ENCODE assay signal across 8 cellular contexts in genomic region chr3:49553690-49554634, GRCh38. TPM values are rescaled to one million over a fixed set of nuclear protein-coding genes. Genes with fewer than 3 reads are reported as not detected.
DNase-seq lines count a peak whose midpoint lies in the region; ATAC-seq and TF ChIP-seq lines count a peak whose summit lies in the region.

A gene with protein sequence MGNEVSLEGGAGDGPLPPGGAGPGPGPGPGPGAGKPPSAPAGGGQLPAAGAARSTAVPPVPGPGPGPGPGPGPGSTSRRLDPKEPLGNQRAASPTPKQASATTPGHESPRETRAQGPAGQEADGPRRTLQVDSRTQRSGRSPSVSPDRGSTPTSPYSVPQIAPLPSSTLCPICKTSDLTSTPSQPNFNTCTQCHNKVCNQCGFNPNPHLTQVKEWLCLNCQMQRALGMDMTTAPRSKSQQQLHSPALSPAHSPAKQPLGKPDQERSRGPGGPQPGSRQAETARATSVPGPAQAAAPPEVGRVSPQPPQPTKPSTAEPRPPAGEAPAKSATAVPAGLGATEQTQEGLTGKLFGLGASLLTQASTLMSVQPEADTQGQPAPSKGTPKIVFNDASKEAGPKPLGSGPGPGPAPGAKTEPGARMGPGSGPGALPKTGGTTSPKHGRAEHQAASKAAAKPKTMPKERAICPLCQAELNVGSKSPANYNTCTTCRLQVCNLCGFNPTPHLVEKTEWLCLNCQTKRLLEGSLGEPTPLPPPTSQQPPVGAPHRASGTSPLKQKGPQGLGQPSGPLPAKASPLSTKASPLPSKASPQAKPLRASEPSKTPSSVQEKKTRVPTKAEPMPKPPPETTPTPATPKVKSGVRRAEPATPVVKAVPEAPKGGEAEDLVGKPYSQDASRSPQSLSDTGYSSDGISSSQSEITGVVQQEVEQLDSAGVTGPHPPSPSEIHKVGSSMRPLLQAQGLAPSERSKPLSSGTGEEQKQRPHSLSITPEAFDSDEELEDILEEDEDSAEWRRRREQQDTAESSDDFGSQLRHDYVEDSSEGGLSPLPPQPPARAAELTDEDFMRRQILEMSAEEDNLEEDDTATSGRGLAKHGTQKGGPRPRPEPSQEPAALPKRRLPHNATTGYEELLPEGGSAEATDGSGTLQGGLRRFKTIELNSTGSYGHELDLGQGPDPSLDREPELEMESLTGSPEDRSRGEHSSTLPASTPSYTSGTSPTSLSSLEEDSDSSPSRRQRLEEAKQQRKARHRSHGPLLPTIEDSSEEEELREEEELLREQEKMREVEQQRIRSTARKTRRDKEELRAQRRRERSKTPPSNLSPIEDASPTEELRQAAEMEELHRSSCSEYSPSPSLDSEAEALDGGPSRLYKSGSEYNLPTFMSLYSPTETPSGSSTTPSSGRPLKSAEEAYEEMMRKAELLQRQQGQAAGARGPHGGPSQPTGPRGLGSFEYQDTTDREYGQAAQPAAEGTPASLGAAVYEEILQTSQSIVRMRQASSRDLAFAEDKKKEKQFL (N-terminal part only) (plus strand): TSS chr3:49554477. CDS start chr3:49554603, 126 bp downstream.

- TF ChIP-seq EP300 in neural cell (conservative IDR thresholded peaks at IDR 0.05; ENCODE audit: poor library complexity, severe bottlenecking), result peak; percentile 49

- peak; percentile 93 for ATAC-seq in stimulated activated naive CD8-positive, alpha-beta T cell treated with anti-CD3 and anti-CD28 coated beads, Interleukin-15, amount 100 ng/mL, for 72 hours

- H3K27me3 ChIP-seq in DOHH2 (ENCODE audit: control insufficient read depth, low read length) (peaks cover 34% of the 10 kb centered on the region), Loucy (ENCODE audit: insufficient read depth, low read length, poor library complexity, severe bottlenecking) (no peaks in the 10 kb centered on the region), neural cell (ENCODE audit: insufficient read depth, low read depth, low read length) (no peaks in the 10 kb centered on the region)

- H3K27me3 Mint-ChIP-seq in stimulated activated naive CD8-positive, alpha-beta T cell treated with anti-CD3 and anti-CD28 coated beads, Interleukin-15, amount 100 ng/mL, for 72 hours, result peaks cover 39% of the 10 kb centered on the region

- TF ChIP-seq RAD21 in neural cell (conservative IDR thresholded peaks at IDR 0.05), result peak; percentile 40

- H3K9me3 Mint-ChIP-seq in stimulated activated naive CD8-positive, alpha-beta T cell treated with anti-CD3 and anti-CD28 coated beads, Interleukin-15, amount 100 ng/mL, for 72 hours, result no peaks in the 10 kb centered on the region

- 0 out of 2 replicates have a peak, but pooled peaks cover 5% of the 10 kb centered on the region for H3F3A ChIP-seq in DOHH2 (ENCODE audit: control insufficient read depth, insufficient read depth)
- H3F3A ChIP-seq in Loucy (ENCODE audit: low read depth), result no peaks in the 10 kb centered on the region
- H3F3A ChIP-seq in neural cell (ENCODE audit: insufficient read depth, low read length, poor library complexity, severe bottlenecking), result no peaks in the 10 kb centered on the region

- H3K79me2 ChIP-seq in DOHH2 (ENCODE audit: control insufficient read depth, low read length) (no peaks in the 10 kb centered on the region), Loucy (ENCODE audit: insufficient read depth, low read length) (no peaks in the 10 kb centered on the region), neural cell (replicated peaks; ENCODE audit: insufficient read depth, low read length) (peaks cover 38% of the 10 kb centered on the region)

- no peaks in the 10 kb centered on the region for H4K20me1 ChIP-seq in DOHH2 (ENCODE audit: control insufficient read depth, insufficient read depth, low read depth, low read length)
- H4K20me1 ChIP-seq in Loucy (ENCODE audit: insufficient read depth, low read length, poor library complexity, severe bottlenecking), result no peaks in the 10 kb centered on the region
- no peaks in the 10 kb centered on the region for H4K20me1 ChIP-seq in neural cell (ENCODE audit: insufficient read depth)

- no peaks in the 10 kb centered on the region for H3K9me3 ChIP-seq in DOHH2 (ENCODE audit: control insufficient read depth, insufficient read depth, low read length)
- no peaks in the 10 kb centered on the region for H3K9me3 ChIP-seq in Loucy (ENCODE audit: insufficient read depth, low read depth, low read length)
- no peaks in the 10 kb centered on the region for H3K9me3 ChIP-seq in neural cell (ENCODE audit: low read length)

- no peaks in the 10 kb centered on the region for H3K36me3 ChIP-seq in DOHH2 (ENCODE audit: control insufficient read depth, low read length)
- no peaks in the 10 kb centered on the region for H3K36me3 ChIP-seq in Loucy (ENCODE audit: insufficient read depth, low read length)
- H3K36me3 ChIP-seq in neural cell (ENCODE audit: insufficient read depth, low read length), result no peaks in the 10 kb centered on the region

- H3K4me3 Mint-ChIP-seq in stimulated activated naive CD8-positive, alpha-beta T cell treated with anti-CD3 and anti-CD28 coated beads, Interleukin-15, amount 100 ng/mL, for 72 hours, result peak within 1 kb of the TSS; percentile 92

- H3K4me3 ChIP-seq in DOHH2 (ENCODE audit: low read length) (peak within 1 kb of the TSS; percentile 79), Loucy (ENCODE audit: low read length, poor library complexity, severe bottlenecking) (peak within 1 kb of the TSS; percentile 94), fibroblast of villous mesenchyme (ENCODE audit: low read depth, low read length) (peak within 1 kb of the TSS; percentile 79), neural cell (ENCODE audit: low read length) (peak within 1 kb of the TSS; percentile 99)

- TF ChIP-seq POLR2A in Raji (IDR thresholded peaks at IDR 0.05; ENCODE audit: insufficient read depth, low read depth, low read length), result peak; percentile 70

- peak within 1 kb of the TSS; percentile 13 to 88 for H3K27ac Mint-ChIP-seq in stimulated activated naive CD8-positive, alpha-beta T cell treated with anti-CD3 and anti-CD28 coated beads, Interleukin-15, amount 100 ng/mL, for 72 hours

- H3K9me2 ChIP-seq in DOHH2 (replicated peaks; ENCODE audit: control insufficient read depth, low read length) (no peaks in the 10 kb centered on the region), Loucy (replicated peaks; ENCODE audit: low read depth, low read length) (no peaks in the 10 kb centered on the region), neural cell (ENCODE audit: insufficient read depth, low read length) (no peaks in the 10 kb centered on the region)

- H3K4me1 Mint-ChIP-seq in stimulated activated naive CD8-positive, alpha-beta T cell treated with anti-CD3 and anti-CD28 coated beads, Interleukin-15, amount 100 ng/mL, for 72 hours, result peaks cover 21% of the 10 kb centered on the region

- H3K9ac ChIP-seq in Loucy (ENCODE audit: low read depth, low read length, poor library complexity, severe bottlenecking) (peak within 1 kb of the TSS; percentile 71), neural cell (ENCODE audit: low read length) (peak within 1 kb of the TSS; percentile 93)

- H2AFZ ChIP-seq in Loucy (ENCODE audit: low read length), result peak within 1 kb of the TSS; percentile 100
- H2AFZ ChIP-seq in neural cell (ENCODE audit: low read depth, low read length), result peak within 1 kb of the TSS; percentile 73

- H3K27ac ChIP-seq in DOHH2 (ENCODE audit: low read depth, low read length) (no peak within 1 kb of the TSS), neural cell (ENCODE audit: low read length) (peak within 1 kb of the TSS; percentile 84)

- TF ChIP-seq CTCF in DOHH2 (IDR thresholded peaks at IDR 0.05; ENCODE audit: low read depth, low read length, poor library complexity, severe bottlenecking) (no peak), Loucy (conservative IDR thresholded peaks at IDR 0.05; ENCODE audit: low read length) (no peak), fibroblast of villous mesenchyme (IDR thresholded peaks at IDR 0.05; ENCODE audit: insufficient read depth, low read depth, low read length) (no peak), neural cell (IDR thresholded peaks at IDR 0.05; ENCODE audit: poor library complexity, severe bottlenecking) (peak; percentile 17)

- DNase-seq in H4 (ENCODE audit: low spot score), result peak; percentile 62
- peak; percentile 88 for DNase-seq in activated gamma-delta T cell (lab: John Stamatoyannopoulos, UW)
- DNase-seq in fibroblast of villous mesenchyme (ENCODE audit: low read depth), result peak; percentile 88
- DNase-seq in stimulated activated naive CD8-positive, alpha-beta T cell treated with anti-CD3 and anti-CD28 coated beads, Interleukin-15, amount 100 ng/mL, for 72 hours, result peak; percentile 93 to 94

- peak within 1 kb of the TSS; percentile 92 for H3K4me2 ChIP-seq in DOHH2 (ENCODE audit: low read length)
- peak within 1 kb of the TSS; percentile 96 for H3K4me2 ChIP-seq in Loucy (ENCODE audit: low read depth, low read length, poor library complexity, severe bottlenecking)
- H3K4me2 ChIP-seq in neural cell (ENCODE audit: low read length), result peak within 1 kb of the TSS; percentile 100

- H3K4me1 ChIP-seq in DOHH2 (ENCODE audit: control insufficient read depth, low read length) (peaks cover 18% of the 10 kb centered on the region), Loucy (ENCODE audit: insufficient read depth, low read length, poor library complexity, severe bottlenecking) (peaks cover 8% of the 10 kb centered on the region)

TF ChIP-seq in neural cell, 6 proteins besides CTCF, POLR2A, EP300 and RAD21 (continues in another document):
- TF ChIP-seq, protein P1, sequence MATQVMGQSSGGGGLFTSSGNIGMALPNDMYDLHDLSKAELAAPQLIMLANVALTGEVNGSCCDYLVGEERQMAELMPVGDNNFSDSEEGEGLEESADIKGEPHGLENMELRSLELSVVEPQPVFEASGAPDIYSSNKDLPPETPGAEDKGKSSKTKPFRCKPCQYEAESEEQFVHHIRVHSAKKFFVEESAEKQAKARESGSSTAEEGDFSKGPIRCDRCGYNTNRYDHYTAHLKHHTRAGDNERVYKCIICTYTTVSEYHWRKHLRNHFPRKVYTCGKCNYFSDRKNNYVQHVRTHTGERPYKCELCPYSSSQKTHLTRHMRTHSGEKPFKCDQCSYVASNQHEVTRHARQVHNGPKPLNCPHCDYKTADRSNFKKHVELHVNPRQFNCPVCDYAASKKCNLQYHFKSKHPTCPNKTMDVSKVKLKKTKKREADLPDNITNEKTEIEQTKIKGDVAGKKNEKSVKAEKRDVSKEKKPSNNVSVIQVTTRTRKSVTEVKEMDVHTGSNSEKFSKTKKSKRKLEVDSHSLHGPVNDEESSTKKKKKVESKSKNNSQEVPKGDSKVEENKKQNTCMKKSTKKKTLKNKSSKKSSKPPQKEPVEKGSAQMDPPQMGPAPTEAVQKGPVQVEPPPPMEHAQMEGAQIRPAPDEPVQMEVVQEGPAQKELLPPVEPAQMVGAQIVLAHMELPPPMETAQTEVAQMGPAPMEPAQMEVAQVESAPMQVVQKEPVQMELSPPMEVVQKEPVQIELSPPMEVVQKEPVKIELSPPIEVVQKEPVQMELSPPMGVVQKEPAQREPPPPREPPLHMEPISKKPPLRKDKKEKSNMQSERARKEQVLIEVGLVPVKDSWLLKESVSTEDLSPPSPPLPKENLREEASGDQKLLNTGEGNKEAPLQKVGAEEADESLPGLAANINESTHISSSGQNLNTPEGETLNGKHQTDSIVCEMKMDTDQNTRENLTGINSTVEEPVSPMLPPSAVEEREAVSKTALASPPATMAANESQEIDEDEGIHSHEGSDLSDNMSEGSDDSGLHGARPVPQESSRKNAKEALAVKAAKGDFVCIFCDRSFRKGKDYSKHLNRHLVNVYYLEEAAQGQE (IDR thresholded peaks at IDR 0.05; ENCODE audit: borderline replicate concordance), result peak; percentile 17

RNA-seq across cellular contexts. Expression of the gene that starts here (rescaled TPM):
- total RNA-seq in H4 (2014; rRNA removed; shearing (Covaris generic)), result 0.04 and 0.16 TPM in 2 replicates
- total RNA-seq in fibroblast of villous mesenchyme, result under 0.01 TPM in 2 replicates
- polyA plus RNA-seq in neural cell, result 2.0 and 3.0 TPM in 2 replicates
- polyA minus RNA-seq in neural cell, result 17.5 and 21.5 TPM in 2 replicates

Comparison
In these comparisons a context has a peak if more than half of its experiments do, and no peak if none do; other contexts are left out.
1. Peak in DNase-seq in H4; RNA of the gene not detected or under 1 TPM.
2. Peak in DNase-seq and H3K4me3 ChIP-seq in fibroblast of villous mesenchyme; RNA of the gene not detected or under 1 TPM.